In the genomic region with DNA sequence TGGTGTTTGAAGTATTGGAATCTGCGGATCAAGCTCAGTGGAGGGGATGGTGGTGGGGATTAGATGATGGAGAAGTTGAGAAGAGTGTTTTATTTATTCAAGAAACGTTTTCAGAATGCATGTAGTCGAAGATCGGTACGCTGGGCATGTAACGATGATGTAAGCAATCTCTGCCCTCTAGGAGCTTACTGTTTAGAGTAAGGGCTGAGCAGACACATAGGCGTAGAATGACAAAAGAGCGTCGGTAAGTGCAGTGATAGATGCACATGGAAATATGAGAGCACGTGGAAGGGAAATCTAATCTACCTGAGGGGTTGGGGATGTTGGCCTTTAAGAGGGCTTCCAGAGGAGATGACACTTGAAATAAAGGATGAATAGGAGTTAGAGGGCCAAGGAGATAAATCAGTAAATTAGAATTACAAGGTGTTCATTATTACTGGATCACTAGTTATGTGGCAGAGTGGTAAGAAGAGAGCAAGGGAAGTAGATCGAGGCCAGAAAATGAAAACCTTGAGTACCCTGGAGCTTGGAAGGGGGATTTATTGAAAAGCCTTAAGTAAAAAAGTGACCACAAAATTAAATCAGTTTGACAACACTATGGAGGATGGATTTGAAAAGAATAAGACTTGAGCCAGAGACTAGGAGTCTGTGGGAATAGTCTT, we compare ENCODE assay signal across 1 cellular context.
TF ChIP-seq lines count a peak whose summit lies in the region.

No MANE protein-coding gene starts in this region.

TF ChIP-seq in K562, 482 proteins besides CTCF, POLR2A, EP300 and RAD21 (continued from another document and continues in another):
- TF ChIP-seq RERE (CRISPR knock-in tag; IDR thresholded peaks at IDR 0.05; ENCODE audit: borderline replicate concordance) (no peak), NONO (IDR thresholded peaks at IDR 0.05; ENCODE audit: low read depth in 2 of 2, low read length in 1 of 2) (no peak), CBFA2T3 (IDR thresholded peaks at IDR 0.05) (no peak), ZNF133 (CRISPR knock-in tag; IDR thresholded peaks at IDR 0.05) (no peak), DDX20 (tag; IDR thresholded peaks at IDR 0.05; ENCODE audit: low read depth) (no peak), BDP1 (IDR thresholded peaks at IDR 0.05; ENCODE audit: insufficient read depth, insufficient read length) (no peak), BRD9 (IDR thresholded peaks at IDR 0.05; ENCODE audit: low read depth, partially characterized antibody) (no peak), NCOA2 (IDR thresholded peaks at IDR 0.05; ENCODE audit: partially characterized antibody in 2 of 2) (no peak), TARDBP (IDR thresholded peaks at IDR 0.05) (no peak), CHCHD3 (CRISPR knock-in tag; IDR thresholded peaks at IDR 0.05) (no peak), ZNF717 (CRISPR knock-in tag; IDR thresholded peaks at IDR 0.05) (no peak), ZNF184 (CRISPR knock-in tag; IDR thresholded peaks at IDR 0.05) (no peak), MCM7 (IDR thresholded peaks at IDR 0.05) (0 out of 4 replicates have a peak, but pooled peaks of 1 of the 2 experiments have one; percentile 72), ZNF263 (CRISPR knock-in tag; IDR thresholded peaks at IDR 0.05; ENCODE audit: borderline replicate concordance) (no peak), CHD4 (IDR thresholded peaks at IDR 0.05; ENCODE audit: insufficient read depth, insufficient replicate concordance, low read depth, low read length, poor library complexity, severe bottlenecking) (no peak), L3MBTL2 (IDR thresholded peaks at IDR 0.05) (0 out of 2 replicates have a peak, but pooled peaks have one; percentile 48), CHD2 (IDR thresholded peaks at IDR 0.05; ENCODE audit: low read depth, low read length) (no peak), ZNF23 (CRISPR knock-in tag; IDR thresholded peaks at IDR 0.05) (no peak), FOXA3 (CRISPR knock-in tag; conservative IDR thresholded peaks at IDR 0.05 in 1 of 2, IDR thresholded peaks at IDR 0.05 in 1 of 2) (no peak), NCOA1 (IDR thresholded peaks at IDR 0.05; ENCODE audit: low read depth) (no peak), MTA3 (IDR thresholded peaks at IDR 0.05; ENCODE audit: borderline replicate concordance) (no peak), ZEB2 (IDR thresholded peaks at IDR 0.05) (peak; percentile 45; the same call in 1 of the 2 replicates), RFX5 (IDR thresholded peaks at IDR 0.05; ENCODE audit: low read depth, low read length) (no peak), KDM5B (IDR thresholded peaks at IDR 0.05; ENCODE audit: insufficient replicate concordance, low read depth, low read length) (no peak), EP400 (IDR thresholded peaks at IDR 0.05) (peak; percentile 44; the same call in 1 of the 2 replicates), ATF4 (CRISPR knock-in tag; IDR thresholded peaks at IDR 0.05) (no peak), ZNF764 (CRISPR knock-in tag; IDR thresholded peaks at IDR 0.05; ENCODE audit: low read depth) (no peak), ZBTB8A (IDR thresholded peaks at IDR 0.05; ENCODE audit: partially characterized antibody) (no peak), CEBPB (tag; IDR thresholded peaks at IDR 0.05) (peak; percentile 42; the same call in 1 of the 2 replicates), MYBL2 (IDR thresholded peaks at IDR 0.05; ENCODE audit: low read depth) (no peak), MYBL2 (CRISPR knock-in tag; IDR thresholded peaks at IDR 0.05; ENCODE audit: borderline replicate concordance) (no peak), ZNF639 (CRISPR knock-in tag; conservative IDR thresholded peaks at IDR 0.05 in 1 of 2, IDR thresholded peaks at IDR 0.05 in 1 of 2) (no peak), SMARCA5 (IDR thresholded peaks at IDR 0.05) (no peak), HNRNPLL (IDR thresholded peaks at IDR 0.05; ENCODE audit: low read depth, low read length, poor library complexity, severe bottlenecking) (no peak)
- TF ChIP-seq, protein P1, sequence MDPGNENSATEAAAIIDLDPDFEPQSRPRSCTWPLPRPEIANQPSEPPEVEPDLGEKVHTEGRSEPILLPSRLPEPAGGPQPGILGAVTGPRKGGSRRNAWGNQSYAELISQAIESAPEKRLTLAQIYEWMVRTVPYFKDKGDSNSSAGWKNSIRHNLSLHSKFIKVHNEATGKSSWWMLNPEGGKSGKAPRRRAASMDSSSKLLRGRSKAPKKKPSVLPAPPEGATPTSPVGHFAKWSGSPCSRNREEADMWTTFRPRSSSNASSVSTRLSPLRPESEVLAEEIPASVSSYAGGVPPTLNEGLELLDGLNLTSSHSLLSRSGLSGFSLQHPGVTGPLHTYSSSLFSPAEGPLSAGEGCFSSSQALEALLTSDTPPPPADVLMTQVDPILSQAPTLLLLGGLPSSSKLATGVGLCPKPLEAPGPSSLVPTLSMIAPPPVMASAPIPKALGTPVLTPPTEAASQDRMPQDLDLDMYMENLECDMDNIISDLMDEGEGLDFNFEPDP (CRISPR knock-in tag; IDR thresholded peaks at IDR 0.05): no peak
- TF ChIP-seq, protein P2, sequence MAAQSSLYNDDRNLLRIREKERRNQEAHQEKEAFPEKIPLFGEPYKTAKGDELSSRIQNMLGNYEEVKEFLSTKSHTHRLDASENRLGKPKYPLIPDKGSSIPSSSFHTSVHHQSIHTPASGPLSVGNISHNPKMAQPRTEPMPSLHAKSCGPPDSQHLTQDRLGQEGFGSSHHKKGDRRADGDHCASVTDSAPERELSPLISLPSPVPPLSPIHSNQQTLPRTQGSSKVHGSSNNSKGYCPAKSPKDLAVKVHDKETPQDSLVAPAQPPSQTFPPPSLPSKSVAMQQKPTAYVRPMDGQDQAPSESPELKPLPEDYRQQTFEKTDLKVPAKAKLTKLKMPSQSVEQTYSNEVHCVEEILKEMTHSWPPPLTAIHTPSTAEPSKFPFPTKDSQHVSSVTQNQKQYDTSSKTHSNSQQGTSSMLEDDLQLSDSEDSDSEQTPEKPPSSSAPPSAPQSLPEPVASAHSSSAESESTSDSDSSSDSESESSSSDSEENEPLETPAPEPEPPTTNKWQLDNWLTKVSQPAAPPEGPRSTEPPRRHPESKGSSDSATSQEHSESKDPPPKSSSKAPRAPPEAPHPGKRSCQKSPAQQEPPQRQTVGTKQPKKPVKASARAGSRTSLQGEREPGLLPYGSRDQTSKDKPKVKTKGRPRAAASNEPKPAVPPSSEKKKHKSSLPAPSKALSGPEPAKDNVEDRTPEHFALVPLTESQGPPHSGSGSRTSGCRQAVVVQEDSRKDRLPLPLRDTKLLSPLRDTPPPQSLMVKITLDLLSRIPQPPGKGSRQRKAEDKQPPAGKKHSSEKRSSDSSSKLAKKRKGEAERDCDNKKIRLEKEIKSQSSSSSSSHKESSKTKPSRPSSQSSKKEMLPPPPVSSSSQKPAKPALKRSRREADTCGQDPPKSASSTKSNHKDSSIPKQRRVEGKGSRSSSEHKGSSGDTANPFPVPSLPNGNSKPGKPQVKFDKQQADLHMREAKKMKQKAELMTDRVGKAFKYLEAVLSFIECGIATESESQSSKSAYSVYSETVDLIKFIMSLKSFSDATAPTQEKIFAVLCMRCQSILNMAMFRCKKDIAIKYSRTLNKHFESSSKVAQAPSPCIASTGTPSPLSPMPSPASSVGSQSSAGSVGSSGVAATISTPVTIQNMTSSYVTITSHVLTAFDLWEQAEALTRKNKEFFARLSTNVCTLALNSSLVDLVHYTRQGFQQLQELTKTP (IDR thresholded peaks at IDR 0.05; ENCODE audit: low read depth in 1 of 2, partially characterized antibody in 2 of 2): no peak
- TF ChIP-seq, protein P3, sequence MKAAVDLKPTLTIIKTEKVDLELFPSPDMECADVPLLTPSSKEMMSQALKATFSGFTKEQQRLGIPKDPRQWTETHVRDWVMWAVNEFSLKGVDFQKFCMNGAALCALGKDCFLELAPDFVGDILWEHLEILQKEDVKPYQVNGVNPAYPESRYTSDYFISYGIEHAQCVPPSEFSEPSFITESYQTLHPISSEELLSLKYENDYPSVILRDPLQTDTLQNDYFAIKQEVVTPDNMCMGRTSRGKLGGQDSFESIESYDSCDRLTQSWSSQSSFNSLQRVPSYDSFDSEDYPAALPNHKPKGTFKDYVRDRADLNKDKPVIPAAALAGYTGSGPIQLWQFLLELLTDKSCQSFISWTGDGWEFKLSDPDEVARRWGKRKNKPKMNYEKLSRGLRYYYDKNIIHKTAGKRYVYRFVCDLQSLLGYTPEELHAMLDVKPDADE (conservative IDR thresholded peaks at IDR 0.05; ENCODE audit: control insufficient read depth, low read depth, low read length): no peak
- TF ChIP-seq, protein P4, sequence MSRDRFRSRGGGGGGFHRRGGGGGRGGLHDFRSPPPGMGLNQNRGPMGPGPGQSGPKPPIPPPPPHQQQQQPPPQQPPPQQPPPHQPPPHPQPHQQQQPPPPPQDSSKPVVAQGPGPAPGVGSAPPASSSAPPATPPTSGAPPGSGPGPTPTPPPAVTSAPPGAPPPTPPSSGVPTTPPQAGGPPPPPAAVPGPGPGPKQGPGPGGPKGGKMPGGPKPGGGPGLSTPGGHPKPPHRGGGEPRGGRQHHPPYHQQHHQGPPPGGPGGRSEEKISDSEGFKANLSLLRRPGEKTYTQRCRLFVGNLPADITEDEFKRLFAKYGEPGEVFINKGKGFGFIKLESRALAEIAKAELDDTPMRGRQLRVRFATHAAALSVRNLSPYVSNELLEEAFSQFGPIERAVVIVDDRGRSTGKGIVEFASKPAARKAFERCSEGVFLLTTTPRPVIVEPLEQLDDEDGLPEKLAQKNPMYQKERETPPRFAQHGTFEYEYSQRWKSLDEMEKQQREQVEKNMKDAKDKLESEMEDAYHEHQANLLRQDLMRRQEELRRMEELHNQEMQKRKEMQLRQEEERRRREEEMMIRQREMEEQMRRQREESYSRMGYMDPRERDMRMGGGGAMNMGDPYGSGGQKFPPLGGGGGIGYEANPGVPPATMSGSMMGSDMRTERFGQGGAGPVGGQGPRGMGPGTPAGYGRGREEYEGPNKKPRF (IDR thresholded peaks at IDR 0.05; ENCODE audit: low read depth, low read length): no peak
- TF ChIP-seq, protein P5, sequence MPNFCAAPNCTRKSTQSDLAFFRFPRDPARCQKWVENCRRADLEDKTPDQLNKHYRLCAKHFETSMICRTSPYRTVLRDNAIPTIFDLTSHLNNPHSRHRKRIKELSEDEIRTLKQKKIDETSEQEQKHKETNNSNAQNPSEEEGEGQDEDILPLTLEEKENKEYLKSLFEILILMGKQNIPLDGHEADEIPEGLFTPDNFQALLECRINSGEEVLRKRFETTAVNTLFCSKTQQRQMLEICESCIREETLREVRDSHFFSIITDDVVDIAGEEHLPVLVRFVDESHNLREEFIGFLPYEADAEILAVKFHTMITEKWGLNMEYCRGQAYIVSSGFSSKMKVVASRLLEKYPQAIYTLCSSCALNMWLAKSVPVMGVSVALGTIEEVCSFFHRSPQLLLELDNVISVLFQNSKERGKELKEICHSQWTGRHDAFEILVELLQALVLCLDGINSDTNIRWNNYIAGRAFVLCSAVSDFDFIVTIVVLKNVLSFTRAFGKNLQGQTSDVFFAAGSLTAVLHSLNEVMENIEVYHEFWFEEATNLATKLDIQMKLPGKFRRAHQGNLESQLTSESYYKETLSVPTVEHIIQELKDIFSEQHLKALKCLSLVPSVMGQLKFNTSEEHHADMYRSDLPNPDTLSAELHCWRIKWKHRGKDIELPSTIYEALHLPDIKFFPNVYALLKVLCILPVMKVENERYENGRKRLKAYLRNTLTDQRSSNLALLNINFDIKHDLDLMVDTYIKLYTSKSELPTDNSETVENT (CRISPR knock-in tag; IDR thresholded peaks at IDR 0.05): no peak
